In genomic region chr12:31868980-31869379, GRCh38 we compare ENCODE assay signal across 11 cellular contexts.
DNase-seq lines count a peak whose midpoint lies in the region; ATAC-seq and TF ChIP-seq lines count a peak whose summit lies in the region.
"Had no signal": no experiment of that assay in that cellular context is flagged by ENCODE, and none has a peak within 500 bp of the region (broad histone marks: within the 10 kb centered on the region; RNA-seq: fewer than 3 reads in every experiment).

No MANE protein-coding gene starts in this region.

- TF ChIP-seq POLR2A in thyroid gland (IDR thresholded peaks at IDR 0.05) = no peak

- no peak overlapping the region for H3K4me3 ChIP-seq in fibroblast of the aortic adventitia (ENCODE audit: low read depth, low read length)
- no peak overlapping the region for H3K4me3 ChIP-seq in thyroid gland (replicated peaks in 1 of 3)
- H3K4me3 ChIP-seq: vagina had no signal

- intact Hi-C loops in thyroid gland (cut with DNase I) = no loop called here

- H3K27me3 ChIP-seq in thyroid gland = no peaks in the 10 kb centered on the region
- H3K27me3 ChIP-seq: vagina had no signal

- TF ChIP-seq CTCF in fibroblast of the aortic adventitia (IDR thresholded peaks at IDR 0.05; ENCODE audit: insufficient read depth, low read length) = no peak
- TF ChIP-seq CTCF in thyroid gland (IDR thresholded peaks at IDR 0.05) = no peak

- peak; percentile 3 for DNase-seq in activated CD8-positive, alpha-beta memory T cell treated with anti-CD3 and anti-CD28 coated beads, Interleukin-2, amount 50 U/mL, for 48 hours
- no peak for DNase-seq in activated CD8-positive, alpha-beta memory T cell treated with anti-CD3 and anti-CD28 coated beads, Interleukin-2, amount 50 U/mL, for 4 hours
- DNase-seq in NCI-H524 treated with DMSO at 0.1 percent for 48 hours (lab: John Stamatoyannopoulos, UW) (peak; percentile 10), fibroblast of the aortic adventitia (ENCODE audit: low read depth) (peak; percentile 50), thyroid gland (peak; percentile 58 to 76)
- no peak for DNase-seq in stimulated activated naive CD8-positive, alpha-beta T cell treated with anti-CD3 and anti-CD28 coated beads, Interleukin-15, Interleukin-2, amounts not matched to agents 100 U/mL and 50 U/mL, for 24 hours
- DNase-seq: activated CD4-positive, alpha-beta T cell treated with anti-CD3 and anti-CD28 coated beads, Interleukin-2, amount 50 U/mL, for 4 hours; stimulated activated CD4-positive, alpha-beta T cell treated with anti-CD3 and anti-CD28 coated beads, Interleukin-2, amount 100 ng/mL, for 24 hours had no signal

- H3K9me3 ChIP-seq in thyroid gland = no peaks in the 10 kb centered on the region
- H3K9me3 ChIP-seq: vagina had no signal

- no peak overlapping the region for H3K27ac ChIP-seq in thyroid gland
- H3K27ac ChIP-seq: vagina had no signal

- no peaks in the 10 kb centered on the region for H3K36me3 ChIP-seq in thyroid gland
- H3K36me3 ChIP-seq: vagina had no signal

- ATAC-seq in stimulated activated naive CD8-positive, alpha-beta T cell treated with anti-CD3 and anti-CD28 coated beads, Interleukin-15, Interleukin-2, amounts not matched to agents 100 U/mL and 50 U/mL, for 24 hours = no peak
- ATAC-seq in GM18858 (IDR thresholded peaks at IDR 0.05; ENCODE audit: unreplicated experiment) (no peak), GM18498 (IDR thresholded peaks at IDR 0.05; ENCODE audit: unreplicated experiment) (no peak)

- WGBS in thyroid gland, 2 donors = 8 to 13% methylated on average over 2 of the region's 2 CpGs

- no peaks in the 10 kb centered on the region for H3K4me1 ChIP-seq in thyroid gland
- H3K4me1 ChIP-seq: vagina had no signal

Comparison
In these comparisons a context has a peak if more than half of its experiments do, and no peak if none do; other contexts are left out.
1. DNase-seq: peak in activated CD8-positive, alpha-beta memory T cell treated with anti-CD3 and anti-CD28 coated beads, Interleukin-2, amount 50 U/mL, for 48 hours (single experiment), NCI-H524 treated with DMSO at 0.1 percent for 48 hours (single experiment), fibroblast of the aortic adventitia (single experiment) and thyroid gland (2 of 2); none in activated CD8-positive, alpha-beta memory T cell treated with anti-CD3 and anti-CD28 coated beads, Interleukin-2, amount 50 U/mL, for 4 hours (single experiment) and stimulated activated naive CD8-positive, alpha-beta T cell treated with anti-CD3 and anti-CD28 coated beads, Interleukin-15, Interleukin-2, amounts not matched to agents 100 U/mL and 50 U/mL, for 24 hours (single experiment).